Comparison of ENCODE assay signal across 1 cellular context in genomic region chr1:212477680-212478466, GRCh38.
A peak's percentile ranks its signal among the peaks of the same experiment; 100 is the strongest.
TF ChIP-seq lines count a peak whose summit lies in the region.

No MANE protein-coding gene starts in this region.

TF ChIP-seq in K562, 482 proteins besides CTCF, POLR2A, EP300 and RAD21 (continued from another document and continues in another):
- TF ChIP-seq MNT (conservative IDR thresholded peaks at IDR 0.05), result no peak
- peak; percentile 91 for TF ChIP-seq HEY1 (CRISPR knock-in tag; IDR thresholded peaks at IDR 0.05; ENCODE audit: borderline replicate concordance)
- no peak for TF ChIP-seq ETS1 (conservative IDR thresholded peaks at IDR 0.05; ENCODE audit: control insufficient read depth, low read depth, low read length)
- no peak for TF ChIP-seq CHD1 (IDR thresholded peaks at IDR 0.05; ENCODE audit: low read length)
- no peak for TF ChIP-seq GATAD2A (IDR thresholded peaks at IDR 0.05)
- no peak for TF ChIP-seq CTCFL (IDR thresholded peaks at IDR 0.05; ENCODE audit: borderline replicate concordance, insufficient read depth, low read depth, low read length, poor library complexity, severe bottlenecking)
- TF ChIP-seq CEBPZ (IDR thresholded peaks at IDR 0.05; ENCODE audit: borderline replicate concordance, low read depth, low read length), result no peak
- peak; percentile 80; the same call in 1 of the 2 replicates for TF ChIP-seq ZNF347 (CRISPR knock-in tag; IDR thresholded peaks at IDR 0.05; ENCODE audit: low read depth)
- TF ChIP-seq KLF16 (IDR thresholded peaks at IDR 0.05), result no peak
- TF ChIP-seq ZFPM2 (CRISPR knock-in tag; IDR thresholded peaks at IDR 0.05), result peak; percentile 95
- TF ChIP-seq HBP1 (CRISPR knock-in tag; IDR thresholded peaks at IDR 0.05), result peak; percentile 98
- no peak for TF ChIP-seq ZNF778 (CRISPR knock-in tag; IDR thresholded peaks at IDR 0.05)
- TF ChIP-seq ZNF407 (IDR thresholded peaks at IDR 0.05; ENCODE audit: low read depth), result no peak
- TF ChIP-seq CCNT2 (IDR thresholded peaks at IDR 0.05; ENCODE audit: borderline replicate concordance, extremely low read depth, insufficient read length, low read depth, low read length), result no peak
- no peak for TF ChIP-seq HMBOX1 (IDR thresholded peaks at IDR 0.05)
- TF ChIP-seq ZNF518B (CRISPR knock-in tag; IDR thresholded peaks at IDR 0.05), result peak; percentile 82
- TF ChIP-seq, protein P1, sequence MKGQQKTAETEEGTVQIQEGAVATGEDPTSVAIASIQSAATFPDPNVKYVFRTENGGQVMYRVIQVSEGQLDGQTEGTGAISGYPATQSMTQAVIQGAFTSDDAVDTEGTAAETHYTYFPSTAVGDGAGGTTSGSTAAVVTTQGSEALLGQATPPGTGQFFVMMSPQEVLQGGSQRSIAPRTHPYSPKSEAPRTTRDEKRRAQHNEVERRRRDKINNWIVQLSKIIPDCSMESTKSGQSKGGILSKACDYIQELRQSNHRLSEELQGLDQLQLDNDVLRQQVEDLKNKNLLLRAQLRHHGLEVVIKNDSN (CRISPR knock-in tag; IDR thresholded peaks at IDR 0.05), result no peak
- TF ChIP-seq BRCA1 (IDR thresholded peaks at IDR 0.05), result no peak
- no peak for TF ChIP-seq BRCA1 (CRISPR knock-in tag; IDR thresholded peaks at IDR 0.05)
- no peak for TF ChIP-seq CBX1 (IDR thresholded peaks at IDR 0.05; ENCODE audit: low read depth)
- TF ChIP-seq YY1 (IDR thresholded peaks at IDR 0.05; ENCODE audit: borderline replicate concordance in 1 of 3, control insufficient read depth in 1 of 3, extremely low read depth in 1 of 3, insufficient read depth in 3 of 3, insufficient read length in 1 of 3, insufficient replicate concordance in 2 of 3, low read depth in 1 of 3, low read length in 2 of 3), result no peak
- peak; percentile 99 for TF ChIP-seq KLF6 (CRISPR knock-in tag; IDR thresholded peaks at IDR 0.05; ENCODE audit: borderline replicate concordance)
- TF ChIP-seq ZNF57 (CRISPR knock-in tag; IDR thresholded peaks at IDR 0.05), result peak; percentile 84; the same call in 1 of the 2 replicates
- TF ChIP-seq ATF4 (CRISPR knock-in tag; IDR thresholded peaks at IDR 0.05), result peak; percentile 97
- no peak for TF ChIP-seq ZNF282 (CRISPR knock-in tag; IDR thresholded peaks at IDR 0.05)
- TF ChIP-seq CREM (IDR thresholded peaks at IDR 0.05; ENCODE audit: low read depth), result no peak
